ENCODE assay signal across 20 cellular contexts in genomic region chr7:1093916-1094508, GRCh38. TPM values are rescaled to one million over a fixed set of nuclear protein-coding genes. Genes with fewer than 3 reads are reported as not detected.
DNase-seq lines count a peak whose midpoint lies in the region; ATAC-seq and TF ChIP-seq lines count a peak whose summit lies in the region.
"Had no signal": no experiment of that assay in that cellular context is flagged by ENCODE, and none has a peak within 500 bp of the region (broad histone marks: within the 10 kb centered on the region; RNA-seq: fewer than 3 reads in every experiment).

No MANE protein-coding gene starts in this region.

- TF ChIP-seq EP300 in stomach (IDR thresholded peaks at IDR 0.05), result no peak

- no peak for DNase-seq in endothelial cell (ENCODE audit: low spot score)
- DNase-seq in stomach, result no peak
- DNase-seq in natural killer cell, result no peak
- no peak for DNase-seq in NCI-H774 (lab: John Stamatoyannopoulos, UW)
- no peak for DNase-seq in DMS 273 (lab: John Stamatoyannopoulos, UW; ENCODE audit: unreplicated experiment)
- DNase-seq: BE2C; CD4-positive, alpha-beta memory T cell; IMR-90; NCI-H1417; NCI-H187; NCI-H2107; NCI-H2227 treated with DMSO at 0.1 percent for 48 hours; NCI-H510A treated with DMSO at 0.1 percent for 48 hours; NCI-H82; OCI-M1; SHP77 treated with DMSO at 0.1 percent for 48 hours had no signal

- peaks cover 22% of the 10 kb centered on the region for H3K36me3 Mint-ChIP-seq in endothelial cell (ENCODE audit: low read depth, unreplicated experiment)
- peaks cover 24% of the 10 kb centered on the region for H3K36me3 Mint-ChIP-seq in nephron (ENCODE audit: low read depth)
- H3K36me3 Mint-ChIP-seq in natural killer cell, result no peaks in the 10 kb centered on the region

- H4K20me1 ChIP-seq in BLaER1 treated with 17β-estradiol and CSF1 and Interleukin-3, amounts not matched to agents 10 nM and 100 nM, result peaks cover 0 to 85% (median 42%) of the 10 kb centered on the region in 11 experiments; a peak in 16 of 22 replicates

- H3K27me3 ChIP-seq in BLaER1 treated with 17β-estradiol and CSF1 and Interleukin-3, amounts not matched to agents 10 nM and 100 nM, result no peaks in the 10 kb centered on the region
- no peaks in the 10 kb centered on the region for H3K27me3 ChIP-seq in stomach
- H3K27me3 ChIP-seq: BE2C had no signal

- 49 to 74% (median 52%) methylated on average over 20 of the region's 20 CpGs for WGBS in stomach, 5 donors

- H3K27ac Mint-ChIP-seq in endothelial cell (ENCODE audit: unreplicated experiment) (peak overlapping the region; percentile 70), nephron (peak overlapping the region; percentile 57 to 98 (median 74)), natural killer cell (no peak overlapping the region)

- TF ChIP-seq POLR2A in stomach (IDR thresholded peaks at IDR 0.05), result no peak

- H3K9me3 Mint-ChIP-seq in endothelial cell (ENCODE audit: unreplicated experiment), result no peaks in the 10 kb centered on the region
- no peaks in the 10 kb centered on the region for H3K9me3 Mint-ChIP-seq in nephron
- peaks cover 0 to 3% of the 10 kb centered on the region in 2 donors for H3K9me3 Mint-ChIP-seq in natural killer cell
- H3K9me3 Mint-ChIP-seq: CD4-positive, alpha-beta memory T cell had no signal

- H3K36me3 ChIP-seq in BLaER1 treated with 17β-estradiol and CSF1 and Interleukin-3, amounts not matched to agents 10 nM and 100 nM, result peaks cover 0 to 29% (median 12%) of the 10 kb centered on the region in 11 experiments; a peak in 13 of 22 replicates
- peaks cover 0 to 42% (median 25%) of the 10 kb centered on the region in 4 donors for H3K36me3 ChIP-seq in stomach

- intact Hi-C loops in stomach (cut with DNase I; ENCODE audit: low total_unique reads), result no loop called here
- intact Hi-C loops in natural killer cell (cut with micrococcal nuclease), result no loop called here

- no peak overlapping the region for H3K4me3 Mint-ChIP-seq in endothelial cell (ENCODE audit: unreplicated experiment)
- no peak overlapping the region for H3K4me3 Mint-ChIP-seq in nephron
- H3K4me3 Mint-ChIP-seq in natural killer cell, result no peak overlapping the region
- H3K4me3 Mint-ChIP-seq: CD4-positive, alpha-beta memory T cell had no signal

- ATAC-seq in HG03457 (IDR thresholded peaks at IDR 0.05; ENCODE audit: unreplicated experiment), result no peak
- no peak for ATAC-seq in natural killer cell

- peak overlapping the region in 8 of 11 experiments; percentile 18 to 97 (median 71); a peak in 12 of 22 replicates for H3K4me2 ChIP-seq in BLaER1 treated with 17β-estradiol and CSF1 and Interleukin-3, amounts not matched to agents 10 nM and 100 nM

- H3K27me3 Mint-ChIP-seq in endothelial cell (ENCODE audit: unreplicated experiment), result peaks cover 6% of the 10 kb centered on the region
- peaks cover 3% of the 10 kb centered on the region for H3K27me3 Mint-ChIP-seq in nephron (ENCODE audit: low read depth)
- no peaks in the 10 kb centered on the region for H3K27me3 Mint-ChIP-seq in natural killer cell (ENCODE audit: low read depth in 2 of 2)
- H3K27me3 Mint-ChIP-seq: CD4-positive, alpha-beta memory T cell had no signal

- peaks cover 13 to 83% (median 67%) of the 10 kb centered on the region in 10 experiments for H3K4me1 ChIP-seq in BLaER1 treated with 17β-estradiol and CSF1 and Interleukin-3, amounts not matched to agents 10 nM and 100 nM
- H3K4me1 ChIP-seq in stomach, result peaks cover 30 to 79% (median 59%) of the 10 kb centered on the region in 4 donors

- TF ChIP-seq CTCF in endothelial cell (IDR thresholded peaks at IDR 0.05; ENCODE audit: unreplicated experiment), result no peak
- no peak for TF ChIP-seq CTCF in nephron (IDR thresholded peaks at IDR 0.05; ENCODE audit: unreplicated experiment in 3 of 3)
- no peak for TF ChIP-seq CTCF in stomach (IDR thresholded peaks at IDR 0.05)
- no peak for TF ChIP-seq CTCF in natural killer cell (IDR thresholded peaks at IDR 0.05)

- H3K9me3 ChIP-seq in BLaER1 treated with 17β-estradiol and CSF1 and Interleukin-3, amounts not matched to agents 10 nM and 100 nM (replicated peaks in 1 of 11), result no peaks in the 10 kb centered on the region
- no peaks in the 10 kb centered on the region for H3K9me3 ChIP-seq in stomach
- H3K9me3 ChIP-seq: BE2C had no signal

- H3K9ac ChIP-seq in BLaER1 treated with 17β-estradiol and CSF1 and Interleukin-3, amounts not matched to agents 10 nM and 100 nM, result peak overlapping the region in 2 of 11 experiments; percentile 1 to 38; a peak in 2 of 22 replicates

- H3K4me1 Mint-ChIP-seq in endothelial cell (ENCODE audit: unreplicated experiment) (peaks cover 14% of the 10 kb centered on the region), nephron (peaks cover 66% of the 10 kb centered on the region), natural killer cell (no peaks in the 10 kb centered on the region)

- H3K27ac ChIP-seq in BLaER1 treated with 17β-estradiol and CSF1 and Interleukin-3, amounts not matched to agents 10 nM and 100 nM, result no peak overlapping the region
- H3K27ac ChIP-seq in stomach, result peak overlapping the region; percentile 48 to 72 (median 60)
- H3K27ac ChIP-seq: HL-60 had no signal

- no peak overlapping the region for H3K4me3 ChIP-seq in BLaER1 treated with 17β-estradiol and CSF1 and Interleukin-3, amounts not matched to agents 10 nM and 100 nM
- no peak overlapping the region for H3K4me3 ChIP-seq in stomach

RNA-seq across cellular contexts. Expression of gene GPER1, which starts 6.1 kb away (rescaled TPM):
- 0.72 TPM for total RNA-seq in endothelial cell (ENCODE audit: unreplicated experiment)
- total RNA-seq in stomach, result 10 to 100 TPM in 2 of 5 donors, 1 to 10 TPM in 1, under 1 TPM in 1, not detected in 1; 0.58 to 18.3 (median 9.7) TPM
- 10 to 100 TPM; 21.9 to 31.2 (median 26.0) TPM for polyA plus RNA-seq in stomach
- total RNA-seq in natural killer cell, result under 1 TPM in 2 of 3 donors, not detected in 1; 0.25 to 0.26 TPM
- total RNA-seq: CD4-positive, alpha-beta memory T cell had no signal
- polyA plus RNA-seq: CD4-positive, alpha-beta memory T cell had no signal

RNA-seq across cellular contexts. Expression of gene GPR146, which starts 49.7 kb away (rescaled TPM):
- total RNA-seq in endothelial cell (ENCODE audit: unreplicated experiment) (8.1 TPM), stomach (10 to 100 TPM in 1 of 5 donors, 1 to 10 TPM in 4; 2.0 to 13.6 (median 4.4) TPM), natural killer cell (1 to 10 TPM; 2.3 to 4.5 (median 2.5) TPM)
- 10 to 100 TPM in 2 of 3 donors, 1 to 10 TPM in 1; 6.4 to 14.6 (median 10.8) TPM for polyA plus RNA-seq in stomach

Comparison
In these comparisons a context has a peak if more than half of its experiments do, and no peak if none do; other contexts are left out.
1. H3K27ac ChIP-seq: peak in stomach (5 of 5); none in BLaER1 treated with 17β-estradiol and CSF1 and Interleukin-3, amounts not matched to agents 10 nM and 100 nM (0 of 11).
2. H3K27ac Mint-ChIP-seq: peak in endothelial cell (single experiment) and nephron (3 of 3); none in natural killer cell (0 of 2).